ENCODE assay signal across 1 cellular context in genomic region chr1:91828583-91829281, GRCh38.
TF ChIP-seq lines count a peak whose summit lies in the region.

No MANE protein-coding gene starts in this region.

TF ChIP-seq in H1, 55 proteins besides CTCF, POLR2A, EP300 and RAD21:
- TF ChIP-seq TBP (IDR thresholded peaks at IDR 0.05; ENCODE audit: low read depth, low read length) (no peak), YY1 (IDR thresholded peaks at IDR 0.05; ENCODE audit: low read depth, low read length) (no peak)
